8 cellular contexts compared by ENCODE assay signal in genomic region chr17:29124135-29124930, GRCh38. TPM values are rescaled to one million over a fixed set of nuclear protein-coding genes. Genes with fewer than 3 reads are reported as not detected.
A peak's percentile ranks its signal among the peaks of the same experiment; 100 is the strongest.
DNase-seq lines count a peak whose midpoint lies in the region; ATAC-seq and FAIRE-seq lines count a peak whose summit lies in the region.

No MANE protein-coding gene starts in this region.

- H3K4me3 Mint-ChIP-seq in activated naive CD8-positive, alpha-beta T cell treated with anti-CD3 and anti-CD28 coated beads, Interleukin-2, amount 50 U/mL, for 24 hours = no peak overlapping the region

- ATAC-seq in activated naive CD8-positive, alpha-beta T cell treated with anti-CD3 and anti-CD28 coated beads, Interleukin-2, amount 50 U/mL, for 24 hours = peak; percentile 76
- peak; percentile 80 to 83 for ATAC-seq in left cardiac atrium
- peak; percentile 81 for ATAC-seq in sciatic nerve
- ATAC-seq in GM19463 (IDR thresholded peaks at IDR 0.05; ENCODE audit: unreplicated experiment) = no peak

- H3K27me3 Mint-ChIP-seq in activated naive CD8-positive, alpha-beta T cell treated with anti-CD3 and anti-CD28 coated beads, Interleukin-2, amount 50 U/mL, for 24 hours = no peaks in the 10 kb centered on the region

- no peak for FAIRE-seq in HTR-8/SVneo (lab: Jason Lieb, UNC)

- no peaks in the 10 kb centered on the region for H3K9me3 Mint-ChIP-seq in activated naive CD8-positive, alpha-beta T cell treated with anti-CD3 and anti-CD28 coated beads, Interleukin-2, amount 50 U/mL, for 24 hours

- no peak overlapping the region for H3K27ac Mint-ChIP-seq in activated naive CD8-positive, alpha-beta T cell treated with anti-CD3 and anti-CD28 coated beads, Interleukin-2, amount 50 U/mL, for 24 hours

- DNase-seq in activated T-cell treated with anti-CD3 and anti-CD28 coated beads for 24 hours (ENCODE audit: low read depth) = peak; percentile 32
- no peak for DNase-seq in activated T-cell treated with anti-CD3 and anti-CD28 coated beads for 4 hours
- DNase-seq in HTR-8/SVneo (ENCODE audit: insufficient read length, low spot score) = peak; percentile 83
- peak; percentile 88 for DNase-seq in NCI-H82 (lab: John Stamatoyannopoulos, UW)
- DNase-seq in activated naive CD8-positive, alpha-beta T cell treated with anti-CD3 and anti-CD28 coated beads, Interleukin-2, amount 50 U/mL, for 24 hours = no peak
- DNase-seq in left cardiac atrium = peak; percentile 36
- no peak for DNase-seq in sciatic nerve (ENCODE audit: low spot score)

- H3K36me3 Mint-ChIP-seq in activated naive CD8-positive, alpha-beta T cell treated with anti-CD3 and anti-CD28 coated beads, Interleukin-2, amount 50 U/mL, for 24 hours (ENCODE audit: low read depth) = peaks cover 2% of the 10 kb centered on the region

- no peaks in the 10 kb centered on the region for H3K4me1 Mint-ChIP-seq in activated naive CD8-positive, alpha-beta T cell treated with anti-CD3 and anti-CD28 coated beads, Interleukin-2, amount 50 U/mL, for 24 hours

- intact Hi-C loops in left cardiac atrium (cut with DNase I) = no loop called here
- intact Hi-C loops in sciatic nerve (cut with DNase I) = loop anchor here (10.0 kb wide), 1 partner anchor 170 kb away; the partner anchor contains the start of gene NUFIP2

RNA-seq across cellular contexts. Expression of gene MYO18A, which starts 55.9 kb away (rescaled TPM):
- total RNA-seq in left cardiac atrium = 100 to 1,000 TPM; 179 to 190 TPM
- 109 TPM for total RNA-seq in sciatic nerve

Comparison
In these comparisons a context has a peak if more than half of its experiments do, and no peak if none do; other contexts are left out.
1. DNase-seq: peak in activated T-cell treated with anti-CD3 and anti-CD28 coated beads for 24 hours (single experiment), HTR-8/SVneo (single experiment), NCI-H82 (single experiment) and left cardiac atrium (single experiment); none in activated T-cell treated with anti-CD3 and anti-CD28 coated beads for 4 hours (single experiment), activated naive CD8-positive, alpha-beta T cell treated with anti-CD3 and anti-CD28 coated beads, Interleukin-2, amount 50 U/mL, for 24 hours (single experiment) and sciatic nerve (single experiment).